Comparison of ENCODE assay signal across 13 cellular contexts in the genomic region with DNA sequence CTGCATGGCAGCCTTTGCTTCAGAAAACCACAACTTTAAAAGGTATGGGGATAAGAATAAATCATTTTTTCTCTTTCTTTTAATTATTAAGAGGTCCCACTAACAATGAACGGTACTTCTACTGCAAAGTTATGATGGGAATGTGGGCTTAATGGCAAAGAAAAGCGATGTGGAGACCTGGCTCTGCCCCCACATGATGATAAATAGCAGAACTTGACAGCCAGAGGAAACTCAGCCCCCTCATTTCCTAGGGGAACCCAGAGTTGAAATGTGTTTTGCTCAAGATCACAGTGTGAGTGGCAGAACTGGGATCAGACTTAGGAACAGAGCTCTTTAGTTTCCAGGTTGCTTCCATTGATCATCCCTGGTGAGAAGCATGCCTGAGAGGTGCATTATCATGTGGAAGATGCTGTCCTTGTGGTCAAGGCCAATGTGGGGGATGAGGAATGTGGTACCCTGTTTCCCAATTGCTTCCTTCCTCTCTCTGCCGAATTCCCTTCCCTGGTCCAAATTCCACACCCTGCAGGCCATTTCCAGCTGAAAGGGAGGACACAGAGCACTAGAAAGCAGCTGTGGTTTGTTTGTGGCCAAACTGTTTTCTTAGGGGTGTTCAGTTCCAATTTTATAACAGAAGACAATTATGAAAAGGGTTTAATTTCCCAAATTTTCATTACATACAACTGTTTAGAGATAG.
DNase-seq lines count a peak whose midpoint lies in the region; ATAC-seq and TF ChIP-seq lines count a peak whose summit lies in the region.
"Had no signal": no experiment of that assay in that cellular context is flagged by ENCODE, and none has a peak within 500 bp of the region (broad histone marks: within the 10 kb centered on the region; RNA-seq: fewer than 3 reads in every experiment).

No MANE protein-coding gene starts in this region.

- CTCF ChIA-PET in CD4-positive, alpha-beta T cell (lab: Charles Lee), result no interaction called here
- CTCF ChIA-PET in naive thymus-derived CD4-positive, alpha-beta T cell (lab: Charles Lee), result interaction anchor here (1.0 to 1.3 kb wide), 2 partner anchors 11 to 33 kb away, joined by 3 read pairs; no protein-coding TSS in a partner anchor

- no peak for TF ChIP-seq CTCF in CD4-positive, alpha-beta T cell (IDR thresholded peaks at IDR 0.05)
- TF ChIP-seq CTCF in body of pancreas (IDR thresholded peaks at IDR 0.05), result no peak

- no peaks in the 10 kb centered on the region for H3K9me3 Mint-ChIP-seq in CD4-positive, alpha-beta T cell
- no peaks in the 10 kb centered on the region for H3K9me3 Mint-ChIP-seq in naive thymus-derived CD4-positive, alpha-beta T cell

- H3K27me3 Mint-ChIP-seq in CD4-positive, alpha-beta T cell, result no peaks in the 10 kb centered on the region
- peaks cover 0 to 2% (median 0%) of the 10 kb centered on the region in 5 donors for H3K27me3 Mint-ChIP-seq in naive thymus-derived CD4-positive, alpha-beta T cell

- no peaks in the 10 kb centered on the region for H3K4me1 ChIP-seq in body of pancreas
- peaks cover 24 to 97% of the 10 kb centered on the region in 2 donors for H3K4me1 ChIP-seq in naive thymus-derived CD4-positive, alpha-beta T cell (ENCODE audit: control insufficient read depth in 2 of 2, insufficient read depth in 2 of 2, low read length in 2 of 2)
- H3K4me1 ChIP-seq: BE2C had no signal

- no peak overlapping the region for H3K4me3 ChIP-seq in body of pancreas
- H3K4me3 ChIP-seq in naive thymus-derived CD4-positive, alpha-beta T cell (ENCODE audit: low read length), result no peak overlapping the region
- H3K4me3 ChIP-seq: ascending aorta, psoas muscle had no signal

- H3K9me3 ChIP-seq in CD4-positive, alpha-beta T cell (ENCODE audit: control insufficient read depth, low read length), result no peaks in the 10 kb centered on the region
- no peaks in the 10 kb centered on the region for H3K9me3 ChIP-seq in KOPT-K1 (ENCODE audit: insufficient read depth, low read length, poor library complexity, severe bottlenecking)
- no peaks in the 10 kb centered on the region for H3K9me3 ChIP-seq in body of pancreas
- H3K9me3 ChIP-seq in naive thymus-derived CD4-positive, alpha-beta T cell (ENCODE audit: control insufficient read depth in 2 of 3, low read length in 3 of 3), result no peaks in the 10 kb centered on the region
- H3K9me3 ChIP-seq: ascending aorta, BE2C, psoas muscle had no signal

- 41 to 71% methylated on average over 3 of the region's 3 CpGs for WGBS in body of pancreas, 2 donors

- intact Hi-C loops in CD4-positive, alpha-beta T cell (cut with DNase I, micrococcal nuclease), result loop anchor here in 1 of 2 experiments (5.0 kb wide), 2 partner anchors 38 to 57 kb away; no protein-coding TSS in a partner anchor
- intact Hi-C loops in body of pancreas (cut with DNase I), result no loop called here
- intact Hi-C loops in naive thymus-derived CD4-positive, alpha-beta T cell (cut with micrococcal nuclease), result loop anchor here (2.0 to 5.0 kb wide), 3 partner anchors 44 to 288 kb away; no protein-coding TSS in a partner anchor

- H3K27ac ChIP-seq in CD4-positive, alpha-beta T cell (ENCODE audit: low read depth, low read length), result peak overlapping the region; percentile 80
- H3K27ac ChIP-seq in KOPT-K1 (ENCODE audit: low read depth, low read length, poor library complexity, severe bottlenecking), result peak overlapping the region; percentile 8
- no peak overlapping the region for H3K27ac ChIP-seq in body of pancreas
- H3K27ac ChIP-seq in naive thymus-derived CD4-positive, alpha-beta T cell (ENCODE audit: low read depth, low read length), result peak overlapping the region; percentile 88
- H3K27ac ChIP-seq: ascending aorta, psoas muscle had no signal

- DNase-seq in CD4-positive, alpha-beta T cell, result no peak
- DNase-seq in body of pancreas, result no peak
- DNase-seq in naive thymus-derived CD4-positive, alpha-beta T cell, result no peak
- no peak for DNase-seq in activated gamma-delta T cell (lab: John Stamatoyannopoulos, UW)
- DNase-seq in activated effector memory CD4-positive, alpha-beta T cell treated with anti-CD3 and anti-CD28 coated beads, Interleukin-2, amount 50 U/mL, for 16 hours, result no peak
- DNase-seq: BE2C; psoas muscle; stimulated activated CD4-positive, alpha-beta T cell treated with anti-CD3 and anti-CD28 coated beads, Interleukin-2, amount 100 ng/mL, for 24 hours; stimulated activated CD8-positive, alpha-beta memory T cell treated with anti-CD3 and anti-CD28 coated beads, Interleukin-4, amount 100 ng/mL, for 48 hours; T-helper 9 cell had no signal

- H3K4me1 Mint-ChIP-seq in CD4-positive, alpha-beta T cell (ENCODE audit: low read depth), result peaks cover 97% of the 10 kb centered on the region
- H3K4me1 Mint-ChIP-seq in naive thymus-derived CD4-positive, alpha-beta T cell, result peaks cover 53 to 100% (median 98%) of the 10 kb centered on the region in 7 donors

- peak overlapping the region; percentile 96 for H3K27ac Mint-ChIP-seq in CD4-positive, alpha-beta T cell
- peak overlapping the region; percentile 42 to 99 (median 95) for H3K27ac Mint-ChIP-seq in naive thymus-derived CD4-positive, alpha-beta T cell

- peak overlapping the region; percentile 40 for H3K4me3 Mint-ChIP-seq in CD4-positive, alpha-beta T cell
- peak overlapping the region; percentile 40 to 82 (median 56) for H3K4me3 Mint-ChIP-seq in naive thymus-derived CD4-positive, alpha-beta T cell

- no peak for ATAC-seq in CD4-positive, alpha-beta T cell (ENCODE audit: poor library complexity)
- ATAC-seq in body of pancreas, result peak; percentile 40
- ATAC-seq in naive thymus-derived CD4-positive, alpha-beta T cell, result no peak
- ATAC-seq in GM18502 (IDR thresholded peaks at IDR 0.05; ENCODE audit: poor library complexity, unreplicated experiment), result no peak

- peaks cover 25% of the 10 kb centered on the region for H3K36me3 Mint-ChIP-seq in CD4-positive, alpha-beta T cell (ENCODE audit: low read depth)
- H3K36me3 Mint-ChIP-seq in naive thymus-derived CD4-positive, alpha-beta T cell, result peaks cover 7 to 42% (median 15%) of the 10 kb centered on the region in 5 donors

- POLR2A ChIA-PET in CD4-positive, alpha-beta T cell (lab: Charles Lee), result interaction anchor here (0.9 to 1.4 kb wide), 3 partner anchors 10 to 44 kb away, joined by 4 read pairs; no protein-coding TSS in a partner anchor
- POLR2A ChIA-PET in naive thymus-derived CD4-positive, alpha-beta T cell (lab: Charles Lee), result interaction anchor here (0.5 to 2.6 kb wide), 11 partner anchors 8 to 68 kb away, joined by 3 to 12 read pairs (median 3); no protein-coding TSS in a partner anchor

- H3K27me3 ChIP-seq in CD4-positive, alpha-beta T cell (ENCODE audit: control insufficient read depth, insufficient read depth, low read length), result no peaks in the 10 kb centered on the region
- no peaks in the 10 kb centered on the region for H3K27me3 ChIP-seq in body of pancreas
- no peaks in the 10 kb centered on the region for H3K27me3 ChIP-seq in naive thymus-derived CD4-positive, alpha-beta T cell (ENCODE audit: control insufficient read depth in 2 of 2, insufficient read depth in 2 of 2, low read length in 2 of 2)
- H3K27me3 ChIP-seq: ascending aorta, BE2C had no signal

- no peak for TF ChIP-seq POLR2A in body of pancreas (IDR thresholded peaks at IDR 0.05)

- H3K36me3 ChIP-seq in KOPT-K1 (ENCODE audit: insufficient read depth, low read length), result no peaks in the 10 kb centered on the region
- H3K36me3 ChIP-seq in body of pancreas (replicated peaks in 1 of 2; ENCODE audit: insufficient read depth in 1 of 2, low read depth in 2 of 2), result no peaks in the 10 kb centered on the region
- H3K36me3 ChIP-seq in naive thymus-derived CD4-positive, alpha-beta T cell (ENCODE audit: control insufficient read depth in 2 of 3, insufficient read depth in 3 of 3, low read length in 3 of 3), result no peaks in the 10 kb centered on the region
- H3K36me3 ChIP-seq: ascending aorta, BE2C had no signal

Comparison
In these comparisons a context has a peak if more than half of its experiments do, and no peak if none do; other contexts are left out.
1. H3K27ac ChIP-seq: peak in CD4-positive, alpha-beta T cell (single experiment), KOPT-K1 (single experiment) and naive thymus-derived CD4-positive, alpha-beta T cell (single experiment); none in body of pancreas (0 of 4).